In the genomic region with DNA sequence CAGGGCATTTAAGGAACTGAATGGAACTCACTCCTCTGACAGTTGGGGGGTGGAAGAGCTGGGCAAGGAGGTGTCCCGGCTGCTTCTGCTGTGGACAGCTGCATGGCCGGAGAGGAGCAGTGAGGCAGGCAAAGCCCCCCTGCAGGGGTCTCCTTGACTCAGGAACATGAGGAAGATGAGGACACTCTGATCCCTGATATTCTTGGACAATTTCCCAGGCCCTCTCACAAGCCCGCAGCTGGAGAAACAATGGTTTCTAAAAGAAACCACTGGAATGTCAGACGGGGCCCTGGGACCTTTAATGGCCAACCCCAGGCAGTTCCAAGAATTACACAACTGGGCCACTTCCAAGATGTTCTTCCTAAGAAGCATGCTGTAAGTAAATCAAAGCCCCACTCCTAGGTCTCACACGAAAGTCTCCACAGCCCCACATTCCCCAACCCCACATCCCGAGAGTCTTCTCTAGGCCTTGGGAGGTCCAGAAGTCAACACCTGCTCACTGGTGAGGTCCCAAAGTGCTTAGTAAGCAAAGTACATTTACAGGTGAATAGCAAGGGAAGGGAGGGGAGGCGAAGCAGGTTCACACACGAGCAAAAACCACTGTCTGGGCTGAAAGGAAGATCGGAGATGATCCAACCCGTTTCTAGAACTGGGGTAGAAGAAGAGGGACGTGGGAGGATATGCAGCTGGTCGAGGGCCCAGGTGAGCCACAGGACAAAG, we compare ENCODE assay signal across 8 cellular contexts. TPM values are rescaled to one million over a fixed set of nuclear protein-coding genes. Genes with fewer than 3 reads are reported as not detected.
DNase-seq lines count a peak whose midpoint lies in the region; ATAC-seq, FAIRE-seq and TF ChIP-seq lines count a peak whose summit lies in the region.

No MANE protein-coding gene starts in this region.

- POLR2A ChIA-PET in A549 (lab: Yijun Ruan, JAX), result no interaction called here

- no peak for TF ChIP-seq EP300 in A549 (IDR thresholded peaks at IDR 0.05)

- H3K27me3 ChIP-seq in muscle layer of duodenum (ENCODE audit: low read depth, low read length), result no peaks in the 10 kb centered on the region

- 77% methylated on average over 12 of the region's 12 CpGs for WGBS in A549 (ENCODE audit: missing lambda C conversion rate)

- no peak for TF ChIP-seq RAD21 in A549 (conservative IDR thresholded peaks at IDR 0.05 in 1 of 2, IDR thresholded peaks at IDR 0.05 in 1 of 2)

- no peak for TF ChIP-seq POLR2A in A549 (IDR thresholded peaks at IDR 0.05; ENCODE audit: low read length)

- ATAC-seq in A549 (no peak), GM18517 (IDR thresholded peaks at IDR 0.05; ENCODE audit: unreplicated experiment) (no peak)

- TF ChIP-seq CTCF in A549 (IDR thresholded peaks at IDR 0.05) (no peak), chondrocyte (IDR thresholded peaks at IDR 0.05) (no peak), D721Med (IDR thresholded peaks at IDR 0.05; ENCODE audit: insufficient read depth, missing control alignments) (no peak)

- peak overlapping the region; percentile 97 for H3K27ac Mint-ChIP-seq in chondrocyte (ENCODE audit: unreplicated experiment)

- FAIRE-seq in A549 (lab: Jason Lieb, UNC), result no peak
- no peak for FAIRE-seq in HTR-8/SVneo (lab: Jason Lieb, UNC)
- no peak for FAIRE-seq in D721Med (lab: Jason Lieb, UNC)

- no peaks in the 10 kb centered on the region for H3K9me3 Mint-ChIP-seq in chondrocyte (ENCODE audit: low read depth)

- H3K36me3 Mint-ChIP-seq in chondrocyte (ENCODE audit: low read depth), result peaks cover 2% of the 10 kb centered on the region

- H3K4me1 Mint-ChIP-seq in chondrocyte (ENCODE audit: low read depth), result peaks cover 57% of the 10 kb centered on the region

- H3K27ac ChIP-seq in A549, result peak overlapping the region; percentile 87 to 94; a peak in 5 of 6 replicates
- H3K27ac ChIP-seq in muscle layer of duodenum (ENCODE audit: low read length), result peak overlapping the region; percentile 87

- no peak overlapping the region for H3K4me3 ChIP-seq in A549
- peak overlapping the region; percentile 80 to 88 for H3K4me3 ChIP-seq in muscle layer of duodenum (ENCODE audit: low read depth in 1 of 2, low read length in 2 of 2)

- peaks cover 13% of the 10 kb centered on the region for H3K27me3 Mint-ChIP-seq in chondrocyte (ENCODE audit: low read depth)

- no peak for DNase-seq in A549 (ENCODE audit: low read depth in 1 of 2, low spot score in 1 of 2)
- DNase-seq in HTR-8/SVneo (ENCODE audit: insufficient read length, low spot score), result peak; percentile 19
- DNase-seq in chondrocyte (ENCODE audit: low spot score), result no peak
- DNase-seq in D721Med (ENCODE audit: insufficient read length, low spot score), result no peak
- no peak for DNase-seq in hippocampal formation (lab: John Stamatoyannopoulos, UW)
- DNase-seq in NCI-H1105 (lab: John Stamatoyannopoulos, UW), result no peak

- peak overlapping the region; percentile 82 for H3K4me3 Mint-ChIP-seq in chondrocyte (ENCODE audit: unreplicated experiment)

- peaks cover 18% of the 10 kb centered on the region; the same call in 1 of the 3 replicates for H3K4me1 ChIP-seq in A549
- peaks cover 30 to 41% of the 10 kb centered on the region in 2 donors for H3K4me1 ChIP-seq in muscle layer of duodenum (ENCODE audit: control insufficient read depth in 1 of 2, insufficient read depth in 2 of 2, low read length in 2 of 2)

- no peaks in the 10 kb centered on the region for H3K9me3 ChIP-seq in A549
- H3K9me3 ChIP-seq in muscle layer of duodenum (ENCODE audit: control insufficient read depth in 1 of 2, low read length in 2 of 2), result no peaks in the 10 kb centered on the region

- 0 out of 3 replicates have a peak overlapping the region, but pooled peaks have one; percentile 97 for H3K4me2 ChIP-seq in A549

- CTCF ChIA-PET in A549 (lab: Yijun Ruan, JAX), result interaction anchor here (0.9 to 3.8 kb wide), 4 partner anchors 10 to 65 kb away, joined by 3 to 31 read pairs (median 4); no protein-coding TSS in a partner anchor

- no peaks in the 10 kb centered on the region for H3K36me3 ChIP-seq in muscle layer of duodenum (ENCODE audit: control insufficient read depth in 1 of 2, insufficient read depth in 2 of 2, low read length in 2 of 2)

TF ChIP-seq in A549, 52 proteins besides CTCF, POLR2A, EP300 and RAD21:
- TF ChIP-seq NPAS2 (CRISPR knock-in tag; IDR thresholded peaks at IDR 0.05; ENCODE audit: borderline replicate concordance) (no peak), MAFK (IDR thresholded peaks at IDR 0.05; ENCODE audit: partially characterized antibody) (peak; percentile 81)

RNA-seq across cellular contexts. Expression of gene CCDC86, which starts 1.0 kb away (rescaled TPM):
- 39.8 and 42.8 TPM in 2 replicates for polyA plus RNA-seq in A549 (2011; rRNA removed)
- polyA plus RNA-seq in A549 (2012; cell fraction: cytosol; rRNA removed), result 61.7 and 70.0 TPM in 2 replicates
- 112 and 148 TPM in 2 replicates for polyA plus RNA-seq in A549 (2012; cell fraction: nucleus; rRNA removed)
- polyA plus RNA-seq in A549 (2017; fragmentation: RNase III; extraction: RNeasy Plus Mini Kit Qiagen cat#74134 plus additional on column Dnase treatment), result 67.5 to 74.4 TPM (median 71.1 TPM) in 3 replicates
- 22.2 and 23.1 TPM in 2 replicates for polyA minus RNA-seq in A549 (2011; rRNA and poly(A)+ RNA removed)
- 16.6 to 18.6 TPM (median 17.7 TPM) in 3 replicates for total RNA-seq in chondrocyte

RNA-seq across cellular contexts. Expression of gene PTGDR2, which starts 14.9 kb away (rescaled TPM):
- 0.05 and 0.09 TPM in 2 replicates for polyA plus RNA-seq in A549 (2011; rRNA removed)
- polyA plus RNA-seq in A549 (2012; cell fraction: cytosol; rRNA removed), result 0.08 TPM in 2 replicates
- 0.64 and 1.0 TPM in 2 replicates for polyA plus RNA-seq in A549 (2012; cell fraction: nucleus; rRNA removed)
- 0.07 to 0.19 TPM (median 0.16 TPM) in 3 replicates for polyA plus RNA-seq in A549 (2017; fragmentation: RNase III; extraction: RNeasy Plus Mini Kit Qiagen cat#74134 plus additional on column Dnase treatment)
- polyA minus RNA-seq in A549 (2011; rRNA and poly(A)+ RNA removed), result 0.15 TPM in 1 of 2 replicates, not detected in the other
- total RNA-seq in chondrocyte, result 0.12 TPM in 1 of 3 replicates, not detected in the others

RNA-seq across cellular contexts. Expression of gene ZP1, which starts 26.5 kb away (rescaled TPM):
- polyA plus RNA-seq in A549 (2011; rRNA removed), result 0.06 and 0.26 TPM in 2 replicates
- polyA plus RNA-seq in A549 (2012; cell fraction: cytosol; rRNA removed), result 0.07 and 0.23 TPM in 2 replicates
- polyA plus RNA-seq in A549 (2012; cell fraction: nucleus; rRNA removed), result 0.32 and 0.73 TPM in 2 replicates
- 0.30 to 0.32 TPM (median 0.30 TPM) in 3 replicates for polyA plus RNA-seq in A549 (2017; fragmentation: RNase III; extraction: RNeasy Plus Mini Kit Qiagen cat#74134 plus additional on column Dnase treatment)
- 0.19 TPM in 1 of 2 replicates, not detected in the other for polyA minus RNA-seq in A549 (2011; rRNA and poly(A)+ RNA removed)
- 0.40 to 0.49 TPM in 2 of 3 replicates, not detected in the other for total RNA-seq in chondrocyte

RNA-seq across cellular contexts. Expression of gene MS4A10, which starts 55.7 kb away (rescaled TPM):
- polyA plus RNA-seq in A549 (2011; rRNA removed) (not detected in 2 replicates), A549 (2017; fragmentation: RNase III; extraction: RNeasy Plus Mini Kit Qiagen cat#74134 plus additional on column Dnase treatment) (not detected in 3 replicates)
- not detected in 2 replicates for polyA plus RNA-seq in A549 (2012; cell fraction: cytosol; rRNA removed)
- not detected in 2 replicates for polyA plus RNA-seq in A549 (2012; cell fraction: nucleus; rRNA removed)
- not detected in 2 replicates for polyA minus RNA-seq in A549 (2011; rRNA and poly(A)+ RNA removed)
- not detected in 3 replicates for total RNA-seq in chondrocyte
